In the genomic region with DNA sequence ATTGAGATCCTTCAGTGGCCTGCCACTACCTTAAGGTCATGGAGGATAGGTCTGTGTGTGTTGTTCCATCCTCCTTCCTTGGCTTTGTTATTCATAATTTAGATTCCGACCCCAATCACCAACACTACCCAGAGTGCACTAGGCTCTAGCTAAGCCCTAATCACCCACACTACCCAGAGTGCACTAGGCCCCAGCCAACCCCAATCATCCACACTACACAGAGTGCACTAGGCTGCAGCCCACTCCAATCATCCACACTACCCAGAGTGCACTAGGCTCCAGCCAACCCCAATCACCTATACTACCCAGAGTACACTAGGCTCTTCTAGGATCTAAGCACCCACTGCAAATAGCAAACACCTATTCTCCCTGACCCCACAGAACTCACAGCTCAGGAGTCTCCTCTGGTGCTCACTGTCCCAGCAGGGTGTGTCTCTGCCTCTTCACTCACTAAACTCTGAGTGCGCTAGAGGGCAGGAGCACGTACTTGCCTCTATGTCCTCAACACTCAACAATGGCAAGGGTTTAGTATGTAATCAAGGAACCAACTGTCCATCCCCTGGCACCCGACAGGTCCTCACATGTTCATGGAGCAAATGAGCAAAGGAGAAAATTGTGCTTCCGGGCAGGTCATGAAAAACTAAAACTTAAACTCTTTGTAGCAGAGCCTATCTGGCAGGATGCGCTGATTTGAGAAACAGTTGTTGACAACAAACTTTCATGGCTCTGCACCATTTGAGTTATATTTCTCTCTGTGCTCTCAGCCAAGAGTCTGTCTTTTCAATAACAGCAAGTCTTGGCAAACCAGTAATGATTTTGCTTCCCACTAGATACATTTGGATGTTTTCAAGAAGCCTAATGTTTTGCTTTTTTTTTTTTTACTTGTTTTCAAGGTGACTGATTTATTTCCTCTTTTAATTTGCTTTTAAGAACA, we compare ENCODE assay signal across 2 cellular contexts.
TF ChIP-seq lines count a peak whose summit lies in the region.

No MANE protein-coding gene starts in this region.

TF ChIP-seq in HepG2, 621 proteins besides CTCF, POLR2A, EP300 and RAD21 (continues in another document):
- 0 out of 2 replicates have a peak, but pooled peaks have one; percentile 0 for TF ChIP-seq SMYD3 (CRISPR knock-in tag; IDR thresholded peaks at IDR 0.05)
- TF ChIP-seq PAF1 (CRISPR knock-in tag; IDR thresholded peaks at IDR 0.05), result no peak
- TF ChIP-seq, protein P1, sequence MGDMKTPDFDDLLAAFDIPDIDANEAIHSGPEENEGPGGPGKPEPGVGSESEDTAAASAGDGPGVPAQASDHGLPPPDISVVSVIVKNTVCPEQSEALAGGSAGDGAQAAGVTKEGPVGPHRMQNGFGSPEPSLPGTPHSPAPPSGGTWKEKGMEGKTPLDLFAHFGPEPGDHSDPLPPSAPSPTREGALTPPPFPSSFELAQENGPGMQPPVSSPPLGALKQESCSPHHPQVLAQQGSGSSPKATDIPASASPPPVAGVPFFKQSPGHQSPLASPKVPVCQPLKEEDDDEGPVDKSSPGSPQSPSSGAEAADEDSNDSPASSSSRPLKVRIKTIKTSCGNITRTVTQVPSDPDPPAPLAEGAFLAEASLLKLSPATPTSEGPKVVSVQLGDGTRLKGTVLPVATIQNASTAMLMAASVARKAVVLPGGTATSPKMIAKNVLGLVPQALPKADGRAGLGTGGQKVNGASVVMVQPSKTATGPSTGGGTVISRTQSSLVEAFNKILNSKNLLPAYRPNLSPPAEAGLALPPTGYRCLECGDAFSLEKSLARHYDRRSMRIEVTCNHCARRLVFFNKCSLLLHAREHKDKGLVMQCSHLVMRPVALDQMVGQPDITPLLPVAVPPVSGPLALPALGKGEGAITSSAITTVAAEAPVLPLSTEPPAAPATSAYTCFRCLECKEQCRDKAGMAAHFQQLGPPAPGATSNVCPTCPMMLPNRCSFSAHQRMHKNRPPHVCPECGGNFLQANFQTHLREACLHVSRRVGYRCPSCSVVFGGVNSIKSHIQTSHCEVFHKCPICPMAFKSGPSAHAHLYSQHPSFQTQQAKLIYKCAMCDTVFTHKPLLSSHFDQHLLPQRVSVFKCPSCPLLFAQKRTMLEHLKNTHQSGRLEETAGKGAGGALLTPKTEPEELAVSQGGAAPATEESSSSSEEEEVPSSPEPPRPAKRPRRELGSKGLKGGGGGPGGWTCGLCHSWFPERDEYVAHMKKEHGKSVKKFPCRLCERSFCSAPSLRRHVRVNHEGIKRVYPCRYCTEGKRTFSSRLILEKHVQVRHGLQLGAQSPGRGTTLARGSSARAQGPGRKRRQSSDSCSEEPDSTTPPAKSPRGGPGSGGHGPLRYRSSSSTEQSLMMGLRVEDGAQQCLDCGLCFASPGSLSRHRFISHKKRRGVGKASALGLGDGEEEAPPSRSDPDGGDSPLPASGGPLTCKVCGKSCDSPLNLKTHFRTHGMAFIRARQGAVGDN (CRISPR knock-in tag; IDR thresholded peaks at IDR 0.05), result peak; percentile 66
- TF ChIP-seq RBM22 (optimal IDR thresholded peaks at IDR 0.05; ENCODE audit: low read length), result peak; percentile 57
- peak; percentile 23; the same call in 1 of the 2 replicates for TF ChIP-seq ZNF501 (CRISPR knock-in tag; IDR thresholded peaks at IDR 0.05)
- no peak for TF ChIP-seq POLR2AphosphoS2 (IDR thresholded peaks at IDR 0.05; ENCODE audit: low read depth, low read length)
- peak; percentile 75; the same call in 1 of the 2 replicates for TF ChIP-seq GTF3A (CRISPR knock-in tag; conservative IDR thresholded peaks at IDR 0.05)
- TF ChIP-seq, protein P2, sequence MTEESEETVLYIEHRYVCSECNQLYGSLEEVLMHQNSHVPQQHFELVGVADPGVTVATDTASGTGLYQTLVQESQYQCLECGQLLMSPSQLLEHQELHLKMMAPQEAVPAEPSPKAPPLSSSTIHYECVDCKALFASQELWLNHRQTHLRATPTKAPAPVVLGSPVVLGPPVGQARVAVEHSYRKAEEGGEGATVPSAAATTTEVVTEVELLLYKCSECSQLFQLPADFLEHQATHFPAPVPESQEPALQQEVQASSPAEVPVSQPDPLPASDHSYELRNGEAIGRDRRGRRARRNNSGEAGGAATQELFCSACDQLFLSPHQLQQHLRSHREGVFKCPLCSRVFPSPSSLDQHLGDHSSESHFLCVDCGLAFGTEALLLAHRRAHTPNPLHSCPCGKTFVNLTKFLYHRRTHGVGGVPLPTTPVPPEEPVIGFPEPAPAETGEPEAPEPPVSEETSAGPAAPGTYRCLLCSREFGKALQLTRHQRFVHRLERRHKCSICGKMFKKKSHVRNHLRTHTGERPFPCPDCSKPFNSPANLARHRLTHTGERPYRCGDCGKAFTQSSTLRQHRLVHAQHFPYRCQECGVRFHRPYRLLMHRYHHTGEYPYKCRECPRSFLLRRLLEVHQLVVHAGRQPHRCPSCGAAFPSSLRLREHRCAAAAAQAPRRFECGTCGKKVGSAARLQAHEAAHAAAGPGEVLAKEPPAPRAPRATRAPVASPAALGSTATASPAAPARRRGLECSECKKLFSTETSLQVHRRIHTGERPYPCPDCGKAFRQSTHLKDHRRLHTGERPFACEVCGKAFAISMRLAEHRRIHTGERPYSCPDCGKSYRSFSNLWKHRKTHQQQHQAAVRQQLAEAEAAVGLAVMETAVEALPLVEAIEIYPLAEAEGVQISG (CRISPR knock-in tag; IDR thresholded peaks at IDR 0.05), result no peak
- TF ChIP-seq ZNF251 (CRISPR knock-in tag; IDR thresholded peaks at IDR 0.05), result 0 out of 2 replicates have a peak, but pooled peaks have one; percentile 29
- peak; percentile 52; the same call in 1 of the 2 replicates for TF ChIP-seq DNMT1 (CRISPR knock-in tag; IDR thresholded peaks at IDR 0.05)
- TF ChIP-seq ZNF230 (CRISPR knock-in tag; IDR thresholded peaks at IDR 0.05), result 0 out of 2 replicates have a peak, but pooled peaks have one; percentile 34
- TF ChIP-seq ZNF780A (CRISPR knock-in tag; IDR thresholded peaks at IDR 0.05), result 0 out of 2 replicates have a peak, but pooled peaks have one; percentile 4
- TF ChIP-seq ZNF589 (CRISPR knock-in tag; conservative IDR thresholded peaks at IDR 0.05), result 0 out of 2 replicates have a peak, but pooled peaks have one; percentile 25
- TF ChIP-seq GATAD2A (CRISPR knock-in tag; IDR thresholded peaks at IDR 0.05), result no peak
- TF ChIP-seq ZNF883 (CRISPR knock-in tag; IDR thresholded peaks at IDR 0.05; ENCODE audit: not compliant biosample characterization), result peak; percentile 30
- TF ChIP-seq ZSCAN22 (CRISPR knock-in tag; IDR thresholded peaks at IDR 0.05), result no peak
- TF ChIP-seq ZFP37 (CRISPR knock-in tag; IDR thresholded peaks at IDR 0.05; ENCODE audit: borderline replicate concordance), result no peak
- no peak for TF ChIP-seq SIX4 (CRISPR knock-in tag; IDR thresholded peaks at IDR 0.05)
- TF ChIP-seq, protein P3, sequence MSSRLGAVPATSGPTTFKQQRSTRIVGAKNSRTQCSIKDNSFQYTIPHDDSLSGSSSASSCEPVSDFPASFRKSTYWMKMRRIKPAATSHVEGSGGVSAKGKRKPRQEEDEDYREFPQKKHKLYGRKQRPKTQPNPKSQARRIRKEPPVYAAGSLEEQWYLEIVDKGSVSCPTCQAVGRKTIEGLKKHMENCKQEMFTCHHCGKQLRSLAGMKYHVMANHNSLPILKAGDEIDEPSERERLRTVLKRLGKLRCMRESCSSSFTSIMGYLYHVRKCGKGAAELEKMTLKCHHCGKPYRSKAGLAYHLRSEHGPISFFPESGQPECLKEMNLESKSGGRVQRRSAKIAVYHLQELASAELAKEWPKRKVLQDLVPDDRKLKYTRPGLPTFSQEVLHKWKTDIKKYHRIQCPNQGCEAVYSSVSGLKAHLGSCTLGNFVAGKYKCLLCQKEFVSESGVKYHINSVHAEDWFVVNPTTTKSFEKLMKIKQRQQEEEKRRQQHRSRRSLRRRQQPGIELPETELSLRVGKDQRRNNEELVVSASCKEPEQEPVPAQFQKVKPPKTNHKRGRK (CRISPR knock-in tag; IDR thresholded peaks at IDR 0.05), result peak; percentile 85; the same call in 1 of the 2 replicates
- peak; percentile 83; the same call in 1 of the 2 replicates for TF ChIP-seq GLI4 (CRISPR knock-in tag; IDR thresholded peaks at IDR 0.05; ENCODE audit: borderline replicate concordance)

TF ChIP-seq in SK-N-SH, 30 proteins besides CTCF, POLR2A, EP300 and RAD21:
- TF ChIP-seq, protein P4, sequence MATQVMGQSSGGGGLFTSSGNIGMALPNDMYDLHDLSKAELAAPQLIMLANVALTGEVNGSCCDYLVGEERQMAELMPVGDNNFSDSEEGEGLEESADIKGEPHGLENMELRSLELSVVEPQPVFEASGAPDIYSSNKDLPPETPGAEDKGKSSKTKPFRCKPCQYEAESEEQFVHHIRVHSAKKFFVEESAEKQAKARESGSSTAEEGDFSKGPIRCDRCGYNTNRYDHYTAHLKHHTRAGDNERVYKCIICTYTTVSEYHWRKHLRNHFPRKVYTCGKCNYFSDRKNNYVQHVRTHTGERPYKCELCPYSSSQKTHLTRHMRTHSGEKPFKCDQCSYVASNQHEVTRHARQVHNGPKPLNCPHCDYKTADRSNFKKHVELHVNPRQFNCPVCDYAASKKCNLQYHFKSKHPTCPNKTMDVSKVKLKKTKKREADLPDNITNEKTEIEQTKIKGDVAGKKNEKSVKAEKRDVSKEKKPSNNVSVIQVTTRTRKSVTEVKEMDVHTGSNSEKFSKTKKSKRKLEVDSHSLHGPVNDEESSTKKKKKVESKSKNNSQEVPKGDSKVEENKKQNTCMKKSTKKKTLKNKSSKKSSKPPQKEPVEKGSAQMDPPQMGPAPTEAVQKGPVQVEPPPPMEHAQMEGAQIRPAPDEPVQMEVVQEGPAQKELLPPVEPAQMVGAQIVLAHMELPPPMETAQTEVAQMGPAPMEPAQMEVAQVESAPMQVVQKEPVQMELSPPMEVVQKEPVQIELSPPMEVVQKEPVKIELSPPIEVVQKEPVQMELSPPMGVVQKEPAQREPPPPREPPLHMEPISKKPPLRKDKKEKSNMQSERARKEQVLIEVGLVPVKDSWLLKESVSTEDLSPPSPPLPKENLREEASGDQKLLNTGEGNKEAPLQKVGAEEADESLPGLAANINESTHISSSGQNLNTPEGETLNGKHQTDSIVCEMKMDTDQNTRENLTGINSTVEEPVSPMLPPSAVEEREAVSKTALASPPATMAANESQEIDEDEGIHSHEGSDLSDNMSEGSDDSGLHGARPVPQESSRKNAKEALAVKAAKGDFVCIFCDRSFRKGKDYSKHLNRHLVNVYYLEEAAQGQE (IDR thresholded peaks at IDR 0.05; ENCODE audit: low read depth, low read length), result no peak
- TF ChIP-seq MEF2A (IDR thresholded peaks at IDR 0.05; ENCODE audit: borderline replicate concordance, low read depth) (no peak), CHD2 (IDR thresholded peaks at IDR 0.05; ENCODE audit: low read length, partially characterized antibody) (no peak), GABPA (IDR thresholded peaks at IDR 0.05; ENCODE audit: low read depth) (no peak)
TF ChIP-seq in SK-N-SH: peak in this region for 0.
